In genomic region chr3:192929755-192930491, GRCh38 we compare ENCODE assay signal across 15 cellular contexts. TPM values are rescaled to one million over a fixed set of nuclear protein-coding genes. Genes with fewer than 3 reads are reported as not detected.
DNase-seq lines count a peak whose midpoint lies in the region; ATAC-seq, FAIRE-seq and TF ChIP-seq lines count a peak whose summit lies in the region.
"Had no signal": no experiment of that assay in that cellular context is flagged by ENCODE, and none has a peak within 500 bp of the region (broad histone marks: within the 10 kb centered on the region; RNA-seq: fewer than 3 reads in every experiment).

No MANE protein-coding gene starts in this region.

- H3K4me1 Mint-ChIP-seq in dendritic cell treated with granulocyte-macrophage colony-stimulating factor and Interleukin-4, amounts not matched to agents 40 ng/mL and 50 ng/mL, for 4 days (ENCODE audit: low read depth), result peaks cover 25% of the 10 kb centered on the region
- H3K4me1 Mint-ChIP-seq in progenitor cell of endocrine pancreas (ENCODE audit: low read depth) (peaks cover 36% of the 10 kb centered on the region), endothelial cell (ENCODE audit: unreplicated experiment) (no peaks in the 10 kb centered on the region)
- H3K4me1 Mint-ChIP-seq in activated CD4-positive, alpha-beta T cell treated with anti-CD3 and anti-CD28 coated beads, Interleukin-2, amount 10 ng/mL, durations not matched to agents 7 days and 5 days, result no peaks in the 10 kb centered on the region
- H3K4me1 Mint-ChIP-seq: CD4-positive, alpha-beta memory T cell had no signal

- H3K4me3 Mint-ChIP-seq in dendritic cell treated with granulocyte-macrophage colony-stimulating factor and Interleukin-4, amounts not matched to agents 40 ng/mL and 50 ng/mL, for 4 days, result no peak overlapping the region
- H3K4me3 Mint-ChIP-seq in progenitor cell of endocrine pancreas (ENCODE audit: low read depth), result no peak overlapping the region
- no peak overlapping the region for H3K4me3 Mint-ChIP-seq in endothelial cell (ENCODE audit: unreplicated experiment)
- no peak overlapping the region for H3K4me3 Mint-ChIP-seq in activated CD4-positive, alpha-beta T cell treated with anti-CD3 and anti-CD28 coated beads, Interleukin-2, amount 10 ng/mL, durations not matched to agents 7 days and 5 days
- H3K4me3 Mint-ChIP-seq: CD4-positive, alpha-beta memory T cell had no signal

- H3K27ac Mint-ChIP-seq in dendritic cell treated with granulocyte-macrophage colony-stimulating factor and Interleukin-4, amounts not matched to agents 40 ng/mL and 50 ng/mL, for 4 days, result peak overlapping the region; percentile 68
- peak overlapping the region; percentile 77 for H3K27ac Mint-ChIP-seq in progenitor cell of endocrine pancreas
- no peak overlapping the region for H3K27ac Mint-ChIP-seq in endothelial cell (ENCODE audit: unreplicated experiment)
- no peak overlapping the region for H3K27ac Mint-ChIP-seq in activated CD4-positive, alpha-beta T cell treated with anti-CD3 and anti-CD28 coated beads, Interleukin-2, amount 10 ng/mL, durations not matched to agents 7 days and 5 days
- H3K27ac Mint-ChIP-seq: activated T-helper 2 cell treated with anti-CD3 and anti-CD28 coated beads, Interferon-gamma antibody, Interleukin-2, Interleukin-4, amounts not matched to agents 10 μg/mL and 5 μg/mL and 100 μg/mL, durations not matched to agents 14 hours and 24 hours and 36 hours; CD4-positive, alpha-beta memory T cell had no signal

- peaks cover under 1% of the 10 kb centered on the region for H3K9me3 Mint-ChIP-seq in dendritic cell treated with granulocyte-macrophage colony-stimulating factor and Interleukin-4, amounts not matched to agents 40 ng/mL and 50 ng/mL, for 4 days
- H3K9me3 Mint-ChIP-seq in progenitor cell of endocrine pancreas (ENCODE audit: low read depth) (no peaks in the 10 kb centered on the region), endothelial cell (ENCODE audit: unreplicated experiment) (no peaks in the 10 kb centered on the region)
- H3K9me3 Mint-ChIP-seq in activated CD4-positive, alpha-beta T cell treated with anti-CD3 and anti-CD28 coated beads, Interleukin-2, amount 10 ng/mL, durations not matched to agents 7 days and 5 days, result no peaks in the 10 kb centered on the region
- H3K9me3 Mint-ChIP-seq: activated T-helper 2 cell treated with anti-CD3 and anti-CD28 coated beads, Interferon-gamma antibody, Interleukin-2, Interleukin-4, amounts not matched to agents 10 μg/mL and 5 μg/mL and 100 μg/mL, durations not matched to agents 14 hours and 24 hours and 36 hours; CD4-positive, alpha-beta memory T cell had no signal

- no peak for FAIRE-seq in GM12891 (lab: Jason Lieb, UNC)
- FAIRE-seq: islet of Langerhans had no signal

- no peak for TF ChIP-seq CTCF in progenitor cell of endocrine pancreas (IDR thresholded peaks at IDR 0.05; ENCODE audit: unreplicated experiment)
- no peak for TF ChIP-seq CTCF in endothelial cell (IDR thresholded peaks at IDR 0.05; ENCODE audit: unreplicated experiment)

- intact Hi-C loops in dendritic cell treated with granulocyte-macrophage colony-stimulating factor and Interleukin-4, amounts not matched to agents 40 ng/mL and 50 ng/mL, for 4 days (cut with micrococcal nuclease), result loop anchor here (5.0 kb wide), 1 partner anchor 38 kb away; no protein-coding TSS in a partner anchor

- H3K36me3 Mint-ChIP-seq in dendritic cell treated with granulocyte-macrophage colony-stimulating factor and Interleukin-4, amounts not matched to agents 40 ng/mL and 50 ng/mL, for 4 days (ENCODE audit: low read depth), result no peaks in the 10 kb centered on the region
- no peaks in the 10 kb centered on the region for H3K36me3 Mint-ChIP-seq in progenitor cell of endocrine pancreas (ENCODE audit: insufficient read depth)
- no peaks in the 10 kb centered on the region for H3K36me3 Mint-ChIP-seq in endothelial cell (ENCODE audit: low read depth, unreplicated experiment)
- no peaks in the 10 kb centered on the region for H3K36me3 Mint-ChIP-seq in activated CD4-positive, alpha-beta T cell treated with anti-CD3 and anti-CD28 coated beads, Interleukin-2, amount 10 ng/mL, durations not matched to agents 7 days and 5 days (ENCODE audit: low read depth)
- H3K36me3 Mint-ChIP-seq: CD4-positive, alpha-beta memory T cell had no signal

- ATAC-seq in GM19395 (IDR thresholded peaks at IDR 0.05; ENCODE audit: unreplicated experiment) (no peak), GM21367 (IDR thresholded peaks at IDR 0.05; ENCODE audit: unreplicated experiment) (no peak)

- POLR2A ChIA-PET in activated CD4-positive, alpha-beta T cell treated with anti-CD3 and anti-CD28 coated beads, Interleukin-2, amount 10 ng/mL, durations not matched to agents 7 days and 5 days (lab: Charles Lee), result no interaction called here

- DNase-seq in GM12891 (ENCODE audit: insufficient read length, low spot score) (no peak), NCI-H460 (ENCODE audit: extremely low read depth, low read depth) (peak; percentile 79), progenitor cell of endocrine pancreas (ENCODE audit: low spot score, unreplicated experiment) (no peak), endothelial cell (ENCODE audit: low spot score) (no peak)
- no peak for DNase-seq in activated CD4-positive, alpha-beta T cell treated with anti-CD3 and anti-CD28 coated beads, Interleukin-2, amount 10 ng/mL, durations not matched to agents 7 days and 5 days
- DNase-seq: adrenal gland; CD4-positive, alpha-beta memory T cell; stimulated activated CD4-positive, alpha-beta T cell treated with anti-CD3 and anti-CD28 coated beads, Interleukin-12 subunit alpha, Interleukin-12 subunit beta, amount 100 ng/mL, for 4 hours; stomach; WERI-Rb-1 had no signal

- TF ChIP-seq POLR2A in GM12891 (IDR thresholded peaks at IDR 0.05; ENCODE audit: low read depth, low read length), result no peak

- H3K27me3 Mint-ChIP-seq in dendritic cell treated with granulocyte-macrophage colony-stimulating factor and Interleukin-4, amounts not matched to agents 40 ng/mL and 50 ng/mL, for 4 days, result peaks cover 2% of the 10 kb centered on the region
- no peaks in the 10 kb centered on the region for H3K27me3 Mint-ChIP-seq in progenitor cell of endocrine pancreas
- peaks cover 1% of the 10 kb centered on the region for H3K27me3 Mint-ChIP-seq in endothelial cell (ENCODE audit: unreplicated experiment)
- peaks cover 9% of the 10 kb centered on the region for H3K27me3 Mint-ChIP-seq in activated CD4-positive, alpha-beta T cell treated with anti-CD3 and anti-CD28 coated beads, Interleukin-2, amount 10 ng/mL, durations not matched to agents 7 days and 5 days
- H3K27me3 Mint-ChIP-seq: CD4-positive, alpha-beta memory T cell had no signal

- CTCF ChIA-PET in activated CD4-positive, alpha-beta T cell treated with anti-CD3 and anti-CD28 coated beads, Interleukin-2, amount 10 ng/mL, durations not matched to agents 7 days and 5 days (lab: Charles Lee), result interaction anchor here (1.2 to 1.4 kb wide), 2 partner anchors 15 to 37 kb away, joined by 3 read pairs; no protein-coding TSS in a partner anchor

TF ChIP-seq in GM12891, 5 proteins besides CTCF, POLR2A, EP300 and RAD21:
- TF ChIP-seq SPI1 (IDR thresholded peaks at IDR 0.05; ENCODE audit: low read depth, low read length) (peak; percentile 50), POLR2AphosphoS5 (IDR thresholded peaks at IDR 0.05; ENCODE audit: low read depth, low read length) (no peak)

RNA-seq across cellular contexts. Expression of gene MB21D2, which starts 12.3 kb away (rescaled TPM):
- 11.9 TPM for polyA plus RNA-seq in GM12891 (2012; ENCODE audit: low read depth, missing spikeins)
- total RNA-seq in NCI-H460 (2014; rRNA removed; shearing (Covaris generic)), result 10.5 and 11.8 TPM in 2 replicates
- polyA plus RNA-seq in NCI-H460 (2014; cell fraction: nucleus; rRNA removed), result 6.2 and 6.3 TPM in 2 replicates
- total RNA-seq in progenitor cell of endocrine pancreas, result 12.5 and 13.4 TPM in 2 replicates
- total RNA-seq in endothelial cell (ENCODE audit: unreplicated experiment), result 4.3 TPM
- 1 to 10 TPM; 6.6 to 7.7 TPM for total RNA-seq in activated CD4-positive, alpha-beta T cell treated with anti-CD3 and anti-CD28 coated beads, Interleukin-2, amount 10 ng/mL, durations not matched to agents 7 days and 5 days

Comparison
In these comparisons a context has a peak if more than half of its experiments do, and no peak if none do; other contexts are left out.
1. H3K27ac Mint-ChIP-seq: peak in dendritic cell treated with granulocyte-macrophage colony-stimulating factor and Interleukin-4, amounts not matched to agents 40 ng/mL and 50 ng/mL, for 4 days (single experiment) and progenitor cell of endocrine pancreas (single experiment); none in endothelial cell (single experiment) and activated CD4-positive, alpha-beta T cell treated with anti-CD3 and anti-CD28 coated beads, Interleukin-2, amount 10 ng/mL, durations not matched to agents 7 days and 5 days (single experiment).